ENCODE assay signal across 31 cellular contexts in the genomic region with DNA sequence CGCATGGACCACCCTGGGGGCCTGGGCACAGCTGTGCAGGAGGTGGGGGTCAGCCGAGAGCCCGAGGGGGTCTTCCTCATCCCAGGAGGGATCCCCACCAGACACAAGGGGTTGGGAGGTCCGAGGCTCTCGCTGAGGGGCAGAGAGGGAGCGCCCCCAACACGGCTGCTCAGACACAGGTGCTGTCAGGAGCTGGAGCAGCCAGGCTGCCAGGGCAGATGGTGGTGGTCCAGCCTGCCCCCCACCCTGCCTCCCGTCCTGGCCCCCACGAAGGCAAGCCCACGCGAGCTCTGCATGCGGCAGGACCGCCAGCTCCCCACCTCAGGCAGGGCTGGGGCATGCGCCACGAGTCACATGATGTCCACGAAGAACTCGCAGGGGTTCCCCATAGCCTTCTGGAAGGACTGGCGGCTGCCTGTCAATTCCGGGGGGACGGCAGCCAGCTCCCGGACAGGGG. TPM values are rescaled to one million over a fixed set of nuclear protein-coding genes. Genes with fewer than 3 reads are reported as not detected.
"Had no signal": no experiment of that assay in that cellular context is flagged by ENCODE, and none has a peak within 500 bp of the region (broad histone marks: within the 10 kb centered on the region; RNA-seq: fewer than 3 reads in every experiment).

No MANE protein-coding gene starts in this region.

- H3K27ac ChIP-seq: adrenal gland, body of pancreas, esophagus muscularis mucosa, foreskin keratinocyte, gastrocnemius medialis had no signal

- DNase-seq: activated CD4-positive, alpha-beta memory T cell treated with anti-CD3 and anti-CD28 coated beads for 36 hours; activated CD4-positive, alpha-beta T cell treated with anti-CD3 and anti-CD28 coated beads for 36 hours; activated CD4-positive, alpha-beta T cell treated with anti-CD3 and anti-CD28 coated beads, Interleukin-2, amount 10 ng/mL, durations not matched to agents 24 days and 14 days; activated CD4-positive, CD25-positive, alpha-beta regulatory T cell; activated CD4-positive, CD25-positive, alpha-beta regulatory T cell treated with anti-CD3 and anti-CD28 coated beads, Interleukin-2, amount 50 U/mL, for 72 hours; activated CD8-positive, alpha-beta memory T cell treated with anti-CD3 and anti-CD28 coated beads, Interleukin-2, amount 10 ng/mL, durations not matched to agents 7 days and 5 days; activated CD8-positive, alpha-beta memory T cell treated with anti-CD3 and anti-CD28 coated beads, Interleukin-2, amount 50 U/mL, for 4 hours; activated CD8-positive, alpha-beta T cell treated with anti-CD3 and anti-CD28 coated beads, Interleukin-2, amount 10 ng/mL, durations not matched to agents 7 days and 5 days; activated effector memory CD4-positive, alpha-beta T cell treated with anti-CD3 and anti-CD28 coated beads, Interleukin-2, amount 50 U/mL, for 16 hours; activated naive CD4-positive, alpha-beta T cell treated with anti-CD3 and anti-CD28 coated beads for 36 hours; activated naive CD8-positive, alpha-beta T cell treated with anti-CD3 and anti-CD28 coated beads for 36 hours; activated naive CD8-positive, alpha-beta T cell treated with anti-CD3 and anti-CD28 coated beads, Interleukin-2, amount 50 U/mL, for 24 hours; activated T-cell treated with anti-CD3 and anti-CD28 coated beads, Interleukin-2, amount 50 U/mL, for 1 hour; activated T-cell treated with anti-CD3 and anti-CD28 coated beads, Interleukin-2, amount 50 U/mL, for 48 hours; adrenal gland; amygdala; aorta; body of pancreas; caudate nucleus; cortex of kidney; dermis blood vessel endothelial cell; effector CD4-positive, alpha-beta T cell; effector memory CD8-positive, alpha-beta T cell; erythroblast; foreskin keratinocyte; gastrocnemius medialis; glutamatergic neuron; T-helper 2 cell had no signal

- H3K4me1 ChIP-seq: foreskin keratinocyte had no signal

- H3K27me3 ChIP-seq: adrenal gland, body of pancreas, esophagus muscularis mucosa, gastrocnemius medialis had no signal

- FAIRE-seq: colon had no signal

- H3K9me3 ChIP-seq: adrenal gland, body of pancreas, esophagus muscularis mucosa, gastrocnemius medialis had no signal

- H3K4me3 ChIP-seq: adrenal gland, body of pancreas, esophagus muscularis mucosa, gastrocnemius medialis had no signal

- ATAC-seq: activated CD4-positive, alpha-beta T cell treated with anti-CD3 and anti-CD28 coated beads for 36 hours; activated CD8-positive, alpha-beta memory T cell treated with anti-CD3 and anti-CD28 coated beads, Interleukin-2, amount 10 ng/mL, durations not matched to agents 7 days and 5 days; activated CD8-positive, alpha-beta T cell treated with anti-CD3 and anti-CD28 coated beads, Interleukin-2, amount 10 ng/mL, durations not matched to agents 7 days and 5 days; activated naive CD8-positive, alpha-beta T cell treated with anti-CD3 and anti-CD28 coated beads, Interleukin-2, amount 50 U/mL, for 24 hours; body of pancreas; effector memory CD8-positive, alpha-beta T cell; foreskin keratinocyte; gastrocnemius medialis had no signal

RNA-seq across cellular contexts. Expression of a gene that starts 22.5 kb away (rescaled TPM):
- total RNA-seq: activated CD8-positive, alpha-beta T cell treated with anti-CD3 and anti-CD28 coated beads, Interleukin-2, amount 10 ng/mL, durations not matched to agents 7 days and 5 days; activated T-helper 2 cell treated with anti-CD3 and anti-CD28 coated beads, Interferon-gamma antibody, Interleukin-2, Interleukin-4, amounts not matched to agents 10 μg/mL and 5 μg/mL and 100 μg/mL, durations not matched to agents 14 hours and 24 hours and 36 hours had no signal
